32 cellular contexts compared by ENCODE assay signal in the genomic region with DNA sequence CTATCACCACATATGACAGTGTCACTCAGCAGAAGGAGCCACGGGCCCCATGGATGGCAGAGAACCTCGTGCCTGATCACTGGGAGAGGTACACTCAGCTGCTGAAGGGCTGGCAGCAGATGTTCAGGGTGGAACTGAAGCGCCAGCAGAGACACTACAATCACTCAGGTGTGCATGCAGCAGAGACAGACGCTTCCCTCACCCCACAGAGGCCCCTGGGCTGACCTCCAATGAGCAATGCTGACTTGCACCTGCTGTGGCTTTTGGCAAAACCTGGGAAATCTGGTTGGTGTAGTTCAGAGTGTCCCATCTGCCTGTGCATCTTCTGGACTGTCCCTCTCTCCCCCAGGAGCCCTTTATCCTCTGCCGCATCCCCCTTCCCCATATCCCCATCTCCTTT. TPM values are rescaled to one million over a fixed set of nuclear protein-coding genes. Genes with fewer than 3 reads are reported as not detected.
A peak's percentile ranks its signal among the peaks of the same experiment; 100 is the strongest.
DNase-seq lines count a peak whose midpoint lies in the region; ATAC-seq and TF ChIP-seq lines count a peak whose summit lies in the region.
"Had no signal": no experiment of that assay in that cellular context is flagged by ENCODE, and none has a peak within 500 bp of the region (broad histone marks: within the 10 kb centered on the region; RNA-seq: fewer than 3 reads in every experiment).

No MANE protein-coding gene starts in this region.

- peak in 2 of 3 experiments; percentile 12 to 78 for DNase-seq in NCI-H1417 (lab: John Stamatoyannopoulos, UW)
- no peak for DNase-seq in NCI-H1417 treated with DMSO at 0.1 percent for 48 hours (lab: John Stamatoyannopoulos, UW)
- DNase-seq in COR-L47 (lab: John Stamatoyannopoulos, UW): peak; percentile 53
- peak; percentile 38 for DNase-seq in NCI-H2196 treated with DMSO at 0.1 percent for 48 hours (lab: John Stamatoyannopoulos, UW; ENCODE audit: unreplicated experiment)
- DNase-seq in endodermal cell: peak; percentile 20
- DNase-seq in midbrain (lab: John Stamatoyannopoulos, UW): no peak
- DNase-seq: activated CD4-positive, alpha-beta T cell treated with anti-CD3 and anti-CD28 coated beads for 36 hours; activated CD8-positive, alpha-beta memory T cell treated with anti-CD3 and anti-CD28 coated beads, Interleukin-2, amount 50 U/mL, for 48 hours; activated CD8-positive, alpha-beta T cell treated with anti-CD3 and anti-CD28 coated beads for 36 hours; activated naive CD4-positive, alpha-beta T cell treated with anti-CD3 and anti-CD28 coated beads, Interleukin-2, amount 50 U/mL, for 16 hours; amniotic stem cell; heart right ventricle; HFFc6; kidney; left ventricle myocardium superior; NCI-H1436; NCI-H526 treated with DMSO at 0.1 percent for 48 hours; posterior cingulate gyrus; right lobe of liver; spleen; stimulated activated CD8-positive, alpha-beta memory T cell treated with anti-CD3 and anti-CD28 coated beads, Interleukin-4, amount 100 ng/mL, for 48 hours; stomach; T1000; uterus had no signal

- WGBS in endodermal cell (ENCODE audit: insufficient coverage in 1 of 2, insufficient read length in 1 of 2), 2 experiments: 92 to 98% methylated on average over 5 of the region's 5 CpGs

- H3K27ac ChIP-seq in endodermal cell (ENCODE audit: low read depth, low read length): no peak overlapping the region
- H3K27ac ChIP-seq: heart right ventricle, right lobe of liver, SJSA1, spleen, stomach, uterus, VCaP had no signal

- ATAC-seq in GM19351 (IDR thresholded peaks at IDR 0.05; ENCODE audit: unreplicated experiment): no peak
- ATAC-seq in HG03469 (IDR thresholded peaks at IDR 0.05; ENCODE audit: unreplicated experiment): no peak
- ATAC-seq: activated CD4-positive, alpha-beta T cell treated with anti-CD3 and anti-CD28 coated beads for 36 hours; activated CD8-positive, alpha-beta T cell treated with anti-CD3 and anti-CD28 coated beads for 36 hours; GM12878; heart right ventricle; K562; left ventricle myocardium superior; right lobe of liver had no signal

- H3K4me3 ChIP-seq in endodermal cell (ENCODE audit: low read length): no peak overlapping the region
- H3K4me3 ChIP-seq: dorsolateral prefrontal cortex, GM12878, heart right ventricle, K562, right lobe of liver, SJSA1, spleen, stomach, uterus had no signal

- peaks cover 17% of the 10 kb centered on the region for H3K9me3 ChIP-seq in endodermal cell (ENCODE audit: control insufficient read depth, low read length)
- H3K9me3 ChIP-seq: heart right ventricle, right lobe of liver, SJSA1, spleen, stomach, uterus had no signal

- no peaks in the 10 kb centered on the region for H3K4me1 Mint-ChIP-seq in endodermal cell

- no peak overlapping the region for H3K27ac Mint-ChIP-seq in endodermal cell
- H3K27ac Mint-ChIP-seq: activated CD4-positive, alpha-beta T cell treated with anti-CD3 and anti-CD28 coated beads for 36 hours; activated CD8-positive, alpha-beta T cell treated with anti-CD3 and anti-CD28 coated beads for 36 hours; HFFc6 had no signal

- peaks cover 34% of the 10 kb centered on the region for H3K36me3 ChIP-seq in endodermal cell (ENCODE audit: control insufficient read depth, insufficient read depth, low read length)
- H3K36me3 ChIP-seq: right lobe of liver, uterus had no signal

- no peak for TF ChIP-seq CTCF in endodermal cell (conservative IDR thresholded peaks at IDR 0.05)

- peaks cover 15% of the 10 kb centered on the region for H3K9me3 Mint-ChIP-seq in endodermal cell
- H3K9me3 Mint-ChIP-seq: HFFc6 had no signal

- H3K4me3 Mint-ChIP-seq in endodermal cell: no peak overlapping the region
- H3K4me3 Mint-ChIP-seq: activated CD4-positive, alpha-beta T cell treated with anti-CD3 and anti-CD28 coated beads for 36 hours; activated CD8-positive, alpha-beta T cell treated with anti-CD3 and anti-CD28 coated beads for 36 hours; brain; HFFc6 had no signal

- H3K9ac ChIP-seq in endodermal cell (ENCODE audit: extremely low read depth, low read length, poor library complexity, severe bottlenecking): no peak overlapping the region

- H3K27me3 ChIP-seq in endodermal cell (ENCODE audit: control insufficient read depth, insufficient read depth, low read length, poor library complexity, severe bottlenecking): no peaks in the 10 kb centered on the region
- H3K27me3 ChIP-seq: dorsolateral prefrontal cortex, heart right ventricle, right lobe of liver, SJSA1, spleen, stomach, uterus had no signal

- H3K36me3 Mint-ChIP-seq in endodermal cell (ENCODE audit: low read depth): peaks cover 47% of the 10 kb centered on the region

- no peaks in the 10 kb centered on the region for H3K27me3 Mint-ChIP-seq in endodermal cell (ENCODE audit: insufficient read depth)
- H3K27me3 Mint-ChIP-seq: activated CD4-positive, alpha-beta T cell treated with anti-CD3 and anti-CD28 coated beads for 36 hours; activated CD8-positive, alpha-beta T cell treated with anti-CD3 and anti-CD28 coated beads for 36 hours; brain had no signal

- no peaks in the 10 kb centered on the region for H3K4me1 ChIP-seq in endodermal cell (ENCODE audit: control insufficient read depth, insufficient read depth, low read length)
- H3K4me1 ChIP-seq: right lobe of liver, SJSA1, uterus had no signal

RNA-seq across cellular contexts. Expression of gene KIAA1614, which starts 51.9 kb away (rescaled TPM):
- total RNA-seq in endodermal cell: 1 to 10 TPM; 3.3 to 5.8 TPM
- polyA plus RNA-seq in endodermal cell (2013, experiment 1 of 2): 1.2 TPM
- 1.3 TPM for polyA plus RNA-seq in endodermal cell (2013, experiment 2 of 2)

RNA-seq across cellular contexts. Expression of gene STX6, which starts 58.1 kb away (rescaled TPM):
- 10 to 100 TPM; 22.4 to 22.8 TPM for total RNA-seq in endodermal cell
- polyA plus RNA-seq in endodermal cell (2013, experiment 1 of 2): 20.4 TPM
- 20.1 TPM for polyA plus RNA-seq in endodermal cell (2013, experiment 2 of 2)

Comparison
In these comparisons a context has a peak if more than half of its experiments do, and no peak if none do; other contexts are left out.
1. DNase-seq: peak in NCI-H1417 (2 of 3), COR-L47 (single experiment), NCI-H2196 treated with DMSO at 0.1 percent for 48 hours (single experiment) and endodermal cell (single experiment); none in NCI-H1417 treated with DMSO at 0.1 percent for 48 hours (single experiment) and midbrain (single experiment).